ENCODE assay signal across 2 cellular contexts in the genomic region with DNA sequence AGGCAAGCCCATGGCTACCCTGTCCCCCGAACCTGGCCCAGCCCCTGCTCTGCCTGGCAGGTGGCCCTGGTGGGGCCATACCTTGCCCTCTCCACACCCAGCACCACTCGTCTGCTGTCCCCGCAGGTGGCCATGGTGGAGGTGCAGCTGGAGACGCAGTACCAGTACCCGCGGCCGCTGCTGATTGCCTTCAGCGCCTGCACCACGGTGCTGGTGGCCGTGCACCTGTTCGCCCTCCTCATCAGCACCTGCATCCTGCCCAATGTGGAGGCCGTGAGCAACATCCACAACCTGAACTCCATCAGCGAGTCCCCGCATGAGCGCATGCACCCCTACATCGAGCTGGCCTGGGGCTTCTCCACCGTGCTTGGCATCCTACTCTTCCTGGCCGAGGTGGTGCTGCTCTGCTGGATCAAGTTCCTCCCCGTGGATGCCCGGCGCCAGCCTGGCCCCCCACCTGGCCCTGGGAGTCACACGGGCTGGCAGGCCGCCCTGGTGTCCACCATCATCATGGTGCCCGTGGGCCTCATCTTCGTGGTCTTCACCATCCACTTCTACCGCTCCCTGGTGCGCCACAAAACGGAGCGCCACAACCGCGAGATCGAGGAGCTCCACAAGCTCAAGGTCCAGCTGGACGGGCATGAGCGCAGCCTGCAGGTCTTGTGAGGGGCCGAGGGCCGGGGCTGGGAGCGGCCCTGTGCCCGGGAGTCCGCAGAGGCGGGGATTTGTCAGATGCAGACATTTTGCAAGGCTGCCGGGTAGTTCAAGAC.
TF ChIP-seq lines count a peak whose summit lies in the region.

No MANE protein-coding gene starts in this region.

TF ChIP-seq in SK-N-SH, 30 proteins besides CTCF, POLR2A, EP300 and RAD21:
- TF ChIP-seq, protein P1, sequence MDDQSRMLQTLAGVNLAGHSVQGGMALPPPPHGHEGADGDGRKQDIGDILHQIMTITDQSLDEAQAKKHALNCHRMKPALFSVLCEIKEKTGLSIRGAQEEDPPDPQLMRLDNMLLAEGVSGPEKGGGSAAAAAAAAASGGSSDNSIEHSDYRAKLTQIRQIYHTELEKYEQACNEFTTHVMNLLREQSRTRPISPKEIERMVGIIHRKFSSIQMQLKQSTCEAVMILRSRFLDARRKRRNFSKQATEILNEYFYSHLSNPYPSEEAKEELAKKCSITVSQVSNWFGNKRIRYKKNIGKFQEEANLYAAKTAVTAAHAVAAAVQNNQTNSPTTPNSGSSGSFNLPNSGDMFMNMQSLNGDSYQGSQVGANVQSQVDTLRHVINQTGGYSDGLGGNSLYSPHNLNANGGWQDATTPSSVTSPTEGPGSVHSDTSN (IDR thresholded peaks at IDR 0.05) = no peak
- TF ChIP-seq RXRA (IDR thresholded peaks at IDR 0.05; ENCODE audit: borderline replicate concordance, low read depth) = no peak
- no peak for TF ChIP-seq FOSL2 (IDR thresholded peaks at IDR 0.05; ENCODE audit: borderline replicate concordance, low read depth)
- TF ChIP-seq NFIC (IDR thresholded peaks at IDR 0.05; ENCODE audit: borderline replicate concordance) = no peak
- no peak for TF ChIP-seq MXI1 (IDR thresholded peaks at IDR 0.05; ENCODE audit: low read depth, low read length)
- TF ChIP-seq USF1 (IDR thresholded peaks at IDR 0.05; ENCODE audit: borderline replicate concordance, low read depth) = no peak
- no peak for TF ChIP-seq YY1 (IDR thresholded peaks at IDR 0.05; ENCODE audit: low read depth)
- TF ChIP-seq REST (IDR thresholded peaks at IDR 0.05; ENCODE audit: low read depth, low read length) = no peak
- no peak for TF ChIP-seq JUND (IDR thresholded peaks at IDR 0.05)
- TF ChIP-seq MAX (IDR thresholded peaks at IDR 0.05; ENCODE audit: low read depth) = no peak
- TF ChIP-seq CHD2 (IDR thresholded peaks at IDR 0.05; ENCODE audit: low read length, partially characterized antibody) = no peak
- no peak for TF ChIP-seq ELF1 (IDR thresholded peaks at IDR 0.05)
- no peak for TF ChIP-seq POLR2AphosphoS5 (IDR thresholded peaks at IDR 0.05; ENCODE audit: low read depth, low read length)
- TF ChIP-seq SMC3 (IDR thresholded peaks at IDR 0.05; ENCODE audit: low read depth, low read length) = no peak
- TF ChIP-seq TEAD4 (IDR thresholded peaks at IDR 0.05; ENCODE audit: borderline replicate concordance, insufficient read depth) = no peak
- no peak for TF ChIP-seq NRF1 (IDR thresholded peaks at IDR 0.05; ENCODE audit: low read depth, low read length)
- TF ChIP-seq, protein P2, sequence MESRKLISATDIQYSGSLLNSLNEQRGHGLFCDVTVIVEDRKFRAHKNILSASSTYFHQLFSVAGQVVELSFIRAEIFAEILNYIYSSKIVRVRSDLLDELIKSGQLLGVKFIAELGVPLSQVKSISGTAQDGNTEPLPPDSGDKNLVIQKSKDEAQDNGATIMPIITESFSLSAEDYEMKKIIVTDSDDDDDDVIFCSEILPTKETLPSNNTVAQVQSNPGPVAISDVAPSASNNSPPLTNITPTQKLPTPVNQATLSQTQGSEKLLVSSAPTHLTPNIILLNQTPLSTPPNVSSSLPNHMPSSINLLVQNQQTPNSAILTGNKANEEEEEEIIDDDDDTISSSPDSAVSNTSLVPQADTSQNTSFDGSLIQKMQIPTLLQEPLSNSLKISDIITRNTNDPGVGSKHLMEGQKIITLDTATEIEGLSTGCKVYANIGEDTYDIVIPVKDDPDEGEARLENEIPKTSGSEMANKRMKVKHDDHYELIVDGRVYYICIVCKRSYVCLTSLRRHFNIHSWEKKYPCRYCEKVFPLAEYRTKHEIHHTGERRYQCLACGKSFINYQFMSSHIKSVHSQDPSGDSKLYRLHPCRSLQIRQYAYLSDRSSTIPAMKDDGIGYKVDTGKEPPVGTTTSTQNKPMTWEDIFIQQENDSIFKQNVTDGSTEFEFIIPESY (IDR thresholded peaks at IDR 0.05; ENCODE audit: borderline replicate concordance, low read depth) = no peak
- TF ChIP-seq FOXM1 (IDR thresholded peaks at IDR 0.05; ENCODE audit: low read depth) = no peak

TF ChIP-seq in SK-N-SH treated with all-trans-retinoic acid at 6 μM for 48 hours, 23 proteins besides CTCF, POLR2A, EP300 and RAD21:
- TF ChIP-seq PPARA (CRISPR knock-in tag; IDR thresholded peaks at IDR 0.05; ENCODE audit: borderline replicate concordance) (no peak), ZNF565 (CRISPR knock-in tag; conservative IDR thresholded peaks at IDR 0.05; ENCODE audit: low read depth) (no peak), ZNF70 (CRISPR knock-in tag; IDR thresholded peaks at IDR 0.05) (no peak)
- TF ChIP-seq, protein P3, sequence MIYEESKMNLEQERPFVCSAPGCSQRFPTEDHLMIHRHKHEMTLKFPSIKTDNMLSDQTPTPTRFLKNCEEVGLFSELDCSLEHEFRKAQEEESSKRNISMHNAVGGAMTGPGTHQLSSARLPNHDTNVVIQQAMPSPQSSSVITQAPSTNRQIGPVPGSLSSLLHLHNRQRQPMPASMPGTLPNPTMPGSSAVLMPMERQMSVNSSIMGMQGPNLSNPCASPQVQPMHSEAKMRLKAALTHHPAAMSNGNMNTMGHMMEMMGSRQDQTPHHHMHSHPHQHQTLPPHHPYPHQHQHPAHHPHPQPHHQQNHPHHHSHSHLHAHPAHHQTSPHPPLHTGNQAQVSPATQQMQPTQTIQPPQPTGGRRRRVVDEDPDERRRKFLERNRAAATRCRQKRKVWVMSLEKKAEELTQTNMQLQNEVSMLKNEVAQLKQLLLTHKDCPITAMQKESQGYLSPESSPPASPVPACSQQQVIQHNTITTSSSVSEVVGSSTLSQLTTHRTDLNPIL (CRISPR knock-in tag; IDR thresholded peaks at IDR 0.05; ENCODE audit: low read depth) = no peak
- TF ChIP-seq, protein P4, sequence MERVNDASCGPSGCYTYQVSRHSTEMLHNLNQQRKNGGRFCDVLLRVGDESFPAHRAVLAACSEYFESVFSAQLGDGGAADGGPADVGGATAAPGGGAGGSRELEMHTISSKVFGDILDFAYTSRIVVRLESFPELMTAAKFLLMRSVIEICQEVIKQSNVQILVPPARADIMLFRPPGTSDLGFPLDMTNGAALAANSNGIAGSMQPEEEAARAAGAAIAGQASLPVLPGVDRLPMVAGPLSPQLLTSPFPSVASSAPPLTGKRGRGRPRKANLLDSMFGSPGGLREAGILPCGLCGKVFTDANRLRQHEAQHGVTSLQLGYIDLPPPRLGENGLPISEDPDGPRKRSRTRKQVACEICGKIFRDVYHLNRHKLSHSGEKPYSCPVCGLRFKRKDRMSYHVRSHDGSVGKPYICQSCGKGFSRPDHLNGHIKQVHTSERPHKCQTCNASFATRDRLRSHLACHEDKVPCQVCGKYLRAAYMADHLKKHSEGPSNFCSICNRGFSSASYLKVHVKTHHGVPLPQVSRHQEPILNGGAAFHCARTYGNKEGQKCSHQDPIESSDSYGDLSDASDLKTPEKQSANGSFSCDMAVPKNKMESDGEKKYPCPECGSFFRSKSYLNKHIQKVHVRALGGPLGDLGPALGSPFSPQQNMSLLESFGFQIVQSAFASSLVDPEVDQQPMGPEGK (CRISPR knock-in tag; IDR thresholded peaks at IDR 0.05; ENCODE audit: borderline replicate concordance) = no peak
